In the genomic region with DNA sequence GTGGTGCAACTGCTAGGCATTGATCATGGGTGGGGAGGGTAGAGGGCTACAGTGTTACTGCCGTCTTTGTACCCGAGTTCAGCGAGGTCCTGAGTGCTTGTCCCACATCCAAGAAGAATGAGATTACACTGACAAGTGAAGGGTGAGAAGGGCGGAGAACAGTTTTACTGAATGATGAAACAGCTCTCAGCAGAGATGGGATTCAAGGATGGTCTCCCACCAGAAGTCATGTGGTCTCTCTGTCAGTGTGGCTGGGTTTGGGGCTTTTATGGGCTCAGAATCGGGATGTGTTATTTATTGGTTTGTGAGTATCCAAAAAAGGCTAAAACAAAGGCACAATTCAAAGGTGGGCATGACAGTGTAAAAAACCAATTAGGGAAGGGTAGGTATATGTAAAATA, we compare ENCODE assay signal across 2 cellular contexts.
TF ChIP-seq lines count a peak whose summit lies in the region.

No MANE protein-coding gene starts in this region.

TF ChIP-seq in HEK293, 187 proteins besides CTCF, POLR2A, EP300 and RAD21:
- TF ChIP-seq SETDB1 (IDR thresholded peaks at IDR 0.05; ENCODE audit: insufficient read length, low read length) = peak; percentile 75
- TF ChIP-seq, protein P1, sequence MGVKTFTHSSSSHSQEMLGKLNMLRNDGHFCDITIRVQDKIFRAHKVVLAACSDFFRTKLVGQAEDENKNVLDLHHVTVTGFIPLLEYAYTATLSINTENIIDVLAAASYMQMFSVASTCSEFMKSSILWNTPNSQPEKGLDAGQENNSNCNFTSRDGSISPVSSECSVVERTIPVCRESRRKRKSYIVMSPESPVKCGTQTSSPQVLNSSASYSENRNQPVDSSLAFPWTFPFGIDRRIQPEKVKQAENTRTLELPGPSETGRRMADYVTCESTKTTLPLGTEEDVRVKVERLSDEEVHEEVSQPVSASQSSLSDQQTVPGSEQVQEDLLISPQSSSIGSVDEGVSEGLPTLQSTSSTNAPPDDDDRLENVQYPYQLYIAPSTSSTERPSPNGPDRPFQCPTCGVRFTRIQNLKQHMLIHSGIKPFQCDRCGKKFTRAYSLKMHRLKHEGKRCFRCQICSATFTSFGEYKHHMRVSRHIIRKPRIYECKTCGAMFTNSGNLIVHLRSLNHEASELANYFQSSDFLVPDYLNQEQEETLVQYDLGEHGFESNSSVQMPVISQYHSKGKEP (tag by site-specific recombination; IDR thresholded peaks at IDR 0.05) = no peak

TF ChIP-seq in H1, 55 proteins besides CTCF, POLR2A, EP300 and RAD21:
- TF ChIP-seq TAF7 (optimal IDR thresholded peaks at IDR 0.05; ENCODE audit: borderline replicate concordance, low read depth, low read length) (no peak), ATF2 (IDR thresholded peaks at IDR 0.05; ENCODE audit: low read length) (no peak), SIX5 (IDR thresholded peaks at IDR 0.05; ENCODE audit: low read depth, low read length) (no peak), RFX5 (IDR thresholded peaks at IDR 0.05; ENCODE audit: borderline replicate concordance, low read depth, low read length) (no peak), JUN (IDR thresholded peaks at IDR 0.05; ENCODE audit: low read depth, low read length) (no peak), HDAC6 (IDR thresholded peaks at IDR 0.05; ENCODE audit: low read depth, low read length) (no peak), SIRT6 (IDR thresholded peaks at IDR 0.05; ENCODE audit: low read length) (no peak), SP2 (IDR thresholded peaks at IDR 0.05; ENCODE audit: low read length) (no peak), EZH2 (IDR thresholded peaks at IDR 0.05; ENCODE audit: low read depth, low read length, severe bottlenecking) (no peak), CHD1 (IDR thresholded peaks at IDR 0.05; ENCODE audit: low read depth, low read length) (no peak), SAP30 (IDR thresholded peaks at IDR 0.05; ENCODE audit: insufficient read depth, insufficient replicate concordance, low read length) (no peak), CBX8 (IDR thresholded peaks at IDR 0.05; ENCODE audit: borderline replicate concordance, low read depth, low read length) (no peak), CBX5 (IDR thresholded peaks at IDR 0.05; ENCODE audit: low read depth, low read length) (no peak), KDM4A (IDR thresholded peaks at IDR 0.05; ENCODE audit: low read depth, low read length, severe bottlenecking) (no peak), TCF12 (IDR thresholded peaks at IDR 0.05; ENCODE audit: low read depth, low read length) (no peak), BACH1 (IDR thresholded peaks at IDR 0.05; ENCODE audit: low read length) (no peak), RXRA (IDR thresholded peaks at IDR 0.05; ENCODE audit: insufficient read depth, low read depth, low read length) (no peak), NRF1 (IDR thresholded peaks at IDR 0.05; ENCODE audit: low read depth, low read length) (no peak)
